ENCODE assay signal across 20 cellular contexts in the genomic region with DNA sequence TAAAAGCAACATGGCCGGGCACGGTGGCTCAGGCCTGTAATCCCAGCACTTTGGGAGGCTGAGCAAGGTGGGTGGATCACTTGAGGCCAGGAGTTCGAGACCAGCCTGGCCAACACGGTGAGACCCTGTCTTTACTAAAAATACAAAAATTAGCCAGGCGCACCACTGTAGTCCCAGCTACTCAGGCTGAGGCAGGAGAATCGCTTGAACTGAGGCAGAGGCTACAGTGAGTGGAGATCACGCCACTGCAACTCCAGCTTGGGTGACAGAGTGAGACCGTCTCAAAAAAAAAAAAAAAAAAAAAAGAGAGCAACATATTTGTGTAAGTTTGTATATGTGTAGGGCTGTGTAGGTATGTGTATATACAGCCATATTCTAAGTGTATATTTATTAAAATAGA. TPM values are rescaled to one million over a fixed set of nuclear protein-coding genes. Genes with fewer than 3 reads are reported as not detected.
A peak's percentile ranks its signal among the peaks of the same experiment; 100 is the strongest.
DNase-seq lines count a peak whose midpoint lies in the region; ATAC-seq, FAIRE-seq and TF ChIP-seq lines count a peak whose summit lies in the region.
"Had no signal": no experiment of that assay in that cellular context is flagged by ENCODE, and none has a peak within 500 bp of the region (broad histone marks: within the 10 kb centered on the region; RNA-seq: fewer than 3 reads in every experiment).

No MANE protein-coding gene starts in this region.

- no peaks in the 10 kb centered on the region for H3K9me3 ChIP-seq in K562 (replicated peaks; ENCODE audit: control insufficient read depth, insufficient read depth, low read depth, low read length)
- H3K9me3 ChIP-seq: heart left ventricle, MG63, Peyer's patch, thyroid gland had no signal

- no peaks in the 10 kb centered on the region for H3K27me3 Mint-ChIP-seq in natural killer cell treated with Interleukin-12 subunit alpha and Interleukin-12 subunit beta and Interleukin-15 and Interleukin-18, amount 100 ng/mL, for 72 hours
- H3K27me3 Mint-ChIP-seq in natural killer cell (ENCODE audit: low read depth in 2 of 2) (no peaks in the 10 kb centered on the region), IgD-negative memory B cell (no peaks in the 10 kb centered on the region)
- no peaks in the 10 kb centered on the region for H3K27me3 Mint-ChIP-seq in stimulated activated naive B cell treated with anti-CD40 and anti-IgM and Interleukin-4, amounts not matched to agents 10 μg/mL and 1 μg/mL and 100 μg/mL, for 72 hours
- H3K27me3 Mint-ChIP-seq in activated naive CD4-positive, alpha-beta T cell treated with anti-CD3 and anti-CD28 coated beads for 36 hours (ENCODE audit: low read depth): no peaks in the 10 kb centered on the region
- H3K27me3 Mint-ChIP-seq: activated naive CD4-positive, alpha-beta T cell treated with anti-CD3 and anti-CD28 coated beads, Interleukin-2, amount 10 ng/mL, durations not matched to agents 7 days and 5 days had no signal

- no peak for DNase-seq in natural killer cell treated with Interleukin-12 subunit alpha and Interleukin-12 subunit beta and Interleukin-15 and Interleukin-18, amount 100 ng/mL, for 72 hours (ENCODE audit: low spot score)
- DNase-seq in natural killer cell (no peak), K562 (ENCODE audit: extremely low read depth in 1 of 4, low spot score in 3 of 4) (no peak), 8988T (no peak), NCI-H82 (lab: John Stamatoyannopoulos, UW) (no peak)
- no peak for DNase-seq in stimulated activated naive B cell treated with anti-CD40 and anti-IgM and Interleukin-4, amounts not matched to agents 10 μg/mL and 1 μg/mL and 100 μg/mL, for 72 hours
- DNase-seq in activated naive CD4-positive, alpha-beta T cell treated with anti-CD3 and anti-CD28 coated beads for 36 hours: no peak
- DNase-seq: activated CD4-positive, alpha-beta T cell treated with anti-CD3 and anti-CD28 coated beads for 48 hours; activated naive CD4-positive, alpha-beta T cell treated with anti-CD3 and anti-CD28 coated beads, Interleukin-2, amount 10 ng/mL, durations not matched to agents 7 days and 5 days; H9; heart left ventricle; immature natural killer cell; MG63; NCI-H1694 treated with DMSO at 0.1 percent for 48 hours; NCI-H774; occipital lobe; Peyer's patch; retina; thyroid gland had no signal

- intact Hi-C loops in natural killer cell (cut with micrococcal nuclease): no loop called here
- intact Hi-C loops in K562 (cut with micrococcal nuclease): no loop called here
- intact Hi-C loops in activated naive CD4-positive, alpha-beta T cell treated with anti-CD3 and anti-CD28 coated beads for 36 hours (cut with micrococcal nuclease): no loop called here

- no peaks in the 10 kb centered on the region; a peak in 1 of 5 replicates for H3K4me1 ChIP-seq in K562 (replicated peaks in 1 of 2; ENCODE audit: control insufficient read depth in 2 of 2, insufficient read depth in 2 of 2, low read length in 2 of 2)

- H4K20me1 ChIP-seq in K562 (replicated peaks; ENCODE audit: control insufficient read depth, insufficient read depth, low read length): 0 out of 2 replicates have a peak, but pooled peaks cover 3% of the 10 kb centered on the region

- peak overlapping the region in 1 of 2 donors; percentile 59 for H3K27ac Mint-ChIP-seq in natural killer cell treated with Interleukin-12 subunit alpha and Interleukin-12 subunit beta and Interleukin-15 and Interleukin-18, amount 100 ng/mL, for 72 hours
- no peak overlapping the region for H3K27ac Mint-ChIP-seq in natural killer cell
- peak overlapping the region in 2 of 3 donors; percentile 7 to 59 for H3K27ac Mint-ChIP-seq in IgD-negative memory B cell
- H3K27ac Mint-ChIP-seq in stimulated activated naive B cell treated with anti-CD40 and anti-IgM and Interleukin-4, amounts not matched to agents 10 μg/mL and 1 μg/mL and 100 μg/mL, for 72 hours: peak overlapping the region; percentile 51
- H3K27ac Mint-ChIP-seq in activated naive CD4-positive, alpha-beta T cell treated with anti-CD3 and anti-CD28 coated beads for 36 hours: no peak overlapping the region
- H3K27ac Mint-ChIP-seq: activated naive CD4-positive, alpha-beta T cell treated with anti-CD3 and anti-CD28 coated beads, Interleukin-2, amount 10 ng/mL, durations not matched to agents 7 days and 5 days had no signal

- peak; percentile 30 to 43 for ATAC-seq in natural killer cell treated with Interleukin-12 subunit alpha and Interleukin-12 subunit beta and Interleukin-15 and Interleukin-18, amount 100 ng/mL, for 72 hours
- no peak for ATAC-seq in natural killer cell
- peak; percentile 11; the same call in 2 of the 3 replicates for ATAC-seq in K562
- ATAC-seq in stimulated activated naive B cell treated with anti-CD40 and anti-IgM and Interleukin-4, amounts not matched to agents 10 μg/mL and 1 μg/mL and 100 μg/mL, for 72 hours (replicated peaks): peak in 1 of 2 donors; percentile 18
- ATAC-seq: heart left ventricle had no signal

- H3K9me3 Mint-ChIP-seq in natural killer cell treated with Interleukin-12 subunit alpha and Interleukin-12 subunit beta and Interleukin-15 and Interleukin-18, amount 100 ng/mL, for 72 hours: no peaks in the 10 kb centered on the region
- H3K9me3 Mint-ChIP-seq in natural killer cell (no peaks in the 10 kb centered on the region), IgD-negative memory B cell (no peaks in the 10 kb centered on the region)
- no peaks in the 10 kb centered on the region for H3K9me3 Mint-ChIP-seq in stimulated activated naive B cell treated with anti-CD40 and anti-IgM and Interleukin-4, amounts not matched to agents 10 μg/mL and 1 μg/mL and 100 μg/mL, for 72 hours
- H3K9me3 Mint-ChIP-seq in activated naive CD4-positive, alpha-beta T cell treated with anti-CD3 and anti-CD28 coated beads for 36 hours: no peaks in the 10 kb centered on the region
- H3K9me3 Mint-ChIP-seq: activated naive CD4-positive, alpha-beta T cell treated with anti-CD3 and anti-CD28 coated beads, Interleukin-2, amount 10 ng/mL, durations not matched to agents 7 days and 5 days; H9; immature natural killer cell had no signal

- POLR2A ChIA-PET in K562 (lab: Yijun Ruan, JAX): no interaction called here

- H2AFZ ChIP-seq in K562 (ENCODE audit: low read depth, low read length): no peak overlapping the region

- H3K4me3 ChIP-seq in K562: no peak overlapping the region
- H3K4me3 ChIP-seq: heart left ventricle, MG63, Peyer's patch, thyroid gland had no signal

- TF ChIP-seq EP300 in K562 (IDR thresholded peaks at IDR 0.05; ENCODE audit: low read length): no peak

- TF ChIP-seq RAD21 in K562 (CRISPR knock-in tag; conservative IDR thresholded peaks at IDR 0.05 in 1 of 2, IDR thresholded peaks at IDR 0.05 in 1 of 2): no peak

- CTCF ChIA-PET in K562 (lab: Yijun Ruan, JAX; ENCODE audit: low intra/inter-chr PET ratio): no interaction called here
- CTCF ChIA-PET in activated naive CD4-positive, alpha-beta T cell treated with anti-CD3 and anti-CD28 coated beads for 36 hours (lab: Charles Lee): interaction anchor here (0.7 kb wide), 1 partner anchor 272 kb away, joined by 4 read pairs; no protein-coding TSS in a partner anchor

- TF ChIP-seq CTCF in natural killer cell (IDR thresholded peaks at IDR 0.05): no peak
- TF ChIP-seq CTCF in K562 (IDR thresholded peaks at IDR 0.05 in 2 of 3, conservative IDR thresholded peaks at IDR 0.05 in 1 of 3; ENCODE audit: insufficient read depth in 2 of 3, low read depth in 1 of 3, low read length in 3 of 3): no peak

- TF ChIP-seq POLR2A in K562 (conservative IDR thresholded peaks at IDR 0.05): no peak

- H3K79me2 ChIP-seq in K562 (ENCODE audit: control insufficient read depth, insufficient read depth, low read length): peaks cover 15% of the 10 kb centered on the region

- H3K36me3 Mint-ChIP-seq in natural killer cell treated with Interleukin-12 subunit alpha and Interleukin-12 subunit beta and Interleukin-15 and Interleukin-18, amount 100 ng/mL, for 72 hours: peaks cover 38% of the 10 kb centered on the region
- H3K36me3 Mint-ChIP-seq in natural killer cell (peaks cover 29% of the 10 kb centered on the region), IgD-negative memory B cell (no peaks in the 10 kb centered on the region)
- H3K36me3 Mint-ChIP-seq in stimulated activated naive B cell treated with anti-CD40 and anti-IgM and Interleukin-4, amounts not matched to agents 10 μg/mL and 1 μg/mL and 100 μg/mL, for 72 hours: peaks cover 32 to 41% of the 10 kb centered on the region in 2 donors
- H3K36me3 Mint-ChIP-seq in activated naive CD4-positive, alpha-beta T cell treated with anti-CD3 and anti-CD28 coated beads for 36 hours (ENCODE audit: low read depth): peaks cover 33% of the 10 kb centered on the region

- H3K9ac ChIP-seq in K562 (ENCODE audit: insufficient read depth in 1 of 2, low read depth in 2 of 2, low read length in 2 of 2): no peak overlapping the region

- H3K4me1 Mint-ChIP-seq in natural killer cell treated with Interleukin-12 subunit alpha and Interleukin-12 subunit beta and Interleukin-15 and Interleukin-18, amount 100 ng/mL, for 72 hours (ENCODE audit: low read depth in 2 of 2): peaks cover 19 to 29% of the 10 kb centered on the region in 2 donors
- peaks cover 0 to 18% of the 10 kb centered on the region in 2 donors for H3K4me1 Mint-ChIP-seq in natural killer cell
- H3K4me1 Mint-ChIP-seq in IgD-negative memory B cell: peaks cover 0 to 8% (median 2%) of the 10 kb centered on the region in 3 donors
- H3K4me1 Mint-ChIP-seq in stimulated activated naive B cell treated with anti-CD40 and anti-IgM and Interleukin-4, amounts not matched to agents 10 μg/mL and 1 μg/mL and 100 μg/mL, for 72 hours: peaks cover 10 to 22% of the 10 kb centered on the region in 2 donors
- peaks cover 16% of the 10 kb centered on the region for H3K4me1 Mint-ChIP-seq in activated naive CD4-positive, alpha-beta T cell treated with anti-CD3 and anti-CD28 coated beads for 36 hours (ENCODE audit: low read depth)

- H3K9me1 ChIP-seq in K562 (ENCODE audit: control insufficient read depth, insufficient read depth, low read length): no peaks in the 10 kb centered on the region

- no peaks in the 10 kb centered on the region for H3K27me3 ChIP-seq in K562 (ENCODE audit: control insufficient read depth in 2 of 2, insufficient read depth in 2 of 2, low read length in 2 of 2)
- H3K27me3 ChIP-seq: heart left ventricle, MG63, Peyer's patch, thyroid gland had no signal

- no peak overlapping the region for H3K4me3 Mint-ChIP-seq in natural killer cell treated with Interleukin-12 subunit alpha and Interleukin-12 subunit beta and Interleukin-15 and Interleukin-18, amount 100 ng/mL, for 72 hours
- no peak overlapping the region for H3K4me3 Mint-ChIP-seq in natural killer cell
- no peak overlapping the region for H3K4me3 Mint-ChIP-seq in IgD-negative memory B cell
- no peak overlapping the region for H3K4me3 Mint-ChIP-seq in stimulated activated naive B cell treated with anti-CD40 and anti-IgM and Interleukin-4, amounts not matched to agents 10 μg/mL and 1 μg/mL and 100 μg/mL, for 72 hours
- no peak overlapping the region for H3K4me3 Mint-ChIP-seq in activated naive CD4-positive, alpha-beta T cell treated with anti-CD3 and anti-CD28 coated beads for 36 hours
- H3K4me3 Mint-ChIP-seq: activated naive CD4-positive, alpha-beta T cell treated with anti-CD3 and anti-CD28 coated beads, Interleukin-2, amount 10 ng/mL, durations not matched to agents 7 days and 5 days; H9; immature natural killer cell had no signal

- FAIRE-seq in K562 (lab: Jason Lieb, UNC): no peak

- BruUV-seq in K562 (replicated peaks; lab: Mats Ljungman, UMichigan): TSS peak; percentile 23

- H3K36me3 ChIP-seq in K562 (ENCODE audit: control insufficient read depth, insufficient read depth, low read length): peaks cover 58% of the 10 kb centered on the region

- in situ Hi-C loops in K562 (cut with MboI): no loop called here

- no peak overlapping the region for H3K4me2 ChIP-seq in K562 (ENCODE audit: insufficient read depth, low read length)

- H3K27ac ChIP-seq in K562 (ENCODE audit: extremely low read depth, low read depth, low read length): no peak overlapping the region
- H3K27ac ChIP-seq: heart left ventricle, Peyer's patch, thyroid gland had no signal

- 63% methylated on average over 3 of the region's 8 CpGs for WGBS in K562 (ENCODE audit: insufficient coverage, low coverage, missing lambda C conversion rate)

RNA-seq across cellular contexts. Expression of gene RPS6, which starts 7.5 kb away (rescaled TPM):
- 1,000 to 10,000 TPM; 1,327 to 1,852 TPM for total RNA-seq in natural killer cell treated with Interleukin-12 subunit alpha and Interleukin-12 subunit beta and Interleukin-15 and Interleukin-18, amount 100 ng/mL, for 72 hours
- total RNA-seq in natural killer cell (1,000 to 10,000 TPM; 1,207 to 1,412 (median 1,371) TPM), K562 (2014; rRNA removed) (1,560 and 1,759 TPM in 2 replicates), K562 (2014; rRNA removed; fragmentation: Illumina TruSeq; extraction: Trizol) (1,875 and 2,117 TPM in 2 replicates), K562 (2015; rRNA removed; fragmentation: Illumina TruSeq; extraction: Trizol) (1,547 and 1,618 TPM in 2 replicates), K562 (2021) (1,828 and 2,031 TPM in 2 replicates)
- polyA plus RNA-seq in IgD-negative memory B cell (3,354 TPM), K562 (2011; rRNA removed) (2,026 and 2,185 TPM in 2 replicates), K562 (2014; fragmentation: Illumina TruSeq; extraction: Trizol) (1,696 and 2,068 TPM in 2 replicates), K562 (2014; fragmentation: Nextera tagmentation; extraction: Ambion mirVana) (1,000 to 10,000 TPM; 2,704 to 2,780 TPM), K562 (2014; rRNA removed) (1,891 and 2,172 TPM in 2 replicates)
- 254 and 444 TPM in 2 replicates for total RNA-seq in K562 (2011; cell fraction: chromatin; rRNA removed; ENCODE audit: low replicate concordance)
- total RNA-seq in K562 (2011; cell fraction: nucleolus; rRNA removed): 264 and 294 TPM in 2 replicates
- 425 and 658 TPM in 2 replicates for total RNA-seq in K562 (2011; cell fraction: nucleoplasm; rRNA removed)
- polyA plus RNA-seq in K562 (2011; cell fraction: cytosol; rRNA removed): 623 and 1,163 TPM in 2 replicates
- polyA plus RNA-seq in K562 (2011; cell fraction: nucleus; rRNA removed): 414 and 753 TPM in 2 replicates
- polyA plus RNA-seq in K562 (2012): 1,569 and 2,256 TPM in 2 replicates
- polyA minus RNA-seq in K562 (2011; rRNA and poly(A)+ RNA removed): 1,346 and 1,378 TPM in 2 replicates
- polyA minus RNA-seq in K562 (2011; cell fraction: cytosol; rRNA and poly(A)+ RNA removed): 320 and 414 TPM in 2 replicates
- 194 and 348 TPM in 2 replicates for polyA minus RNA-seq in K562 (2011; cell fraction: nucleus; rRNA and poly(A)+ RNA removed)
- total RNA-seq in activated naive CD4-positive, alpha-beta T cell treated with anti-CD3 and anti-CD28 coated beads for 36 hours: 1,000 to 10,000 TPM; 4,224 to 4,246 TPM

RNA-seq across cellular contexts. Expression of gene ACER2, which starts 36.2 kb away (rescaled TPM):
- 1 to 10 TPM in 1 of 2 donors, under 1 TPM in 1; 0.90 to 2.6 TPM for total RNA-seq in natural killer cell treated with Interleukin-12 subunit alpha and Interleukin-12 subunit beta and Interleukin-15 and Interleukin-18, amount 100 ng/mL, for 72 hours
- 1 to 10 TPM in 2 of 3 donors, under 1 TPM in 1; 0.61 to 1.3 (median 1.2) TPM for total RNA-seq in natural killer cell
- 0.85 TPM for polyA plus RNA-seq in IgD-negative memory B cell
- total RNA-seq in K562 (2011; cell fraction: chromatin; rRNA removed; ENCODE audit: low replicate concordance): 7.6 and 8.6 TPM in 2 replicates
- total RNA-seq in K562 (2011; cell fraction: nucleolus; rRNA removed): 8.7 and 9.3 TPM in 2 replicates
- 10.0 and 10.5 TPM in 2 replicates for total RNA-seq in K562 (2011; cell fraction: nucleoplasm; rRNA removed)
- total RNA-seq in K562 (2014; rRNA removed): 1.7 and 2.4 TPM in 2 replicates
- 3.5 and 3.7 TPM in 2 replicates for total RNA-seq in K562 (2014; rRNA removed; fragmentation: Illumina TruSeq; extraction: Trizol)
- total RNA-seq in K562 (2015; rRNA removed; fragmentation: Illumina TruSeq; extraction: Trizol): 3.5 and 3.7 TPM in 2 replicates
- total RNA-seq in K562 (2021): 3.4 TPM in 2 replicates
- polyA plus RNA-seq in K562 (2011; rRNA removed): 4.6 and 4.8 TPM in 2 replicates
- 3.8 and 4.4 TPM in 2 replicates for polyA plus RNA-seq in K562 (2011; cell fraction: cytosol; rRNA removed)
- 2.2 and 2.6 TPM in 2 replicates for polyA plus RNA-seq in K562 (2011; cell fraction: nucleus; rRNA removed)
- 1.9 and 2.3 TPM in 2 replicates for polyA plus RNA-seq in K562 (2012)
- 3.0 TPM in 2 replicates for polyA plus RNA-seq in K562 (2014; fragmentation: Illumina TruSeq; extraction: Trizol)
- under 1 TPM; 0.17 to 0.23 TPM for polyA plus RNA-seq in K562 (2014; fragmentation: Nextera tagmentation; extraction: Ambion mirVana)
- polyA plus RNA-seq in K562 (2014; rRNA removed): 2.1 and 3.4 TPM in 2 replicates
- 11.8 and 12.1 TPM in 2 replicates for polyA minus RNA-seq in K562 (2011; rRNA and poly(A)+ RNA removed)
- polyA minus RNA-seq in K562 (2011; cell fraction: cytosol; rRNA and poly(A)+ RNA removed): 2.3 and 6.5 TPM in 2 replicates
- 1.8 and 2.8 TPM in 2 replicates for polyA minus RNA-seq in K562 (2011; cell fraction: nucleus; rRNA and poly(A)+ RNA removed)
- 1 to 10 TPM; 2.0 to 2.2 TPM for total RNA-seq in activated naive CD4-positive, alpha-beta T cell treated with anti-CD3 and anti-CD28 coated beads for 36 hours

Comparison
In these comparisons a context has a peak if more than half of its experiments do, and no peak if none do; other contexts are left out.
1. ATAC-seq: peak in natural killer cell treated with Interleukin-12 subunit alpha and Interleukin-12 subunit beta and Interleukin-15 and Interleukin-18, amount 100 ng/mL, for 72 hours (2 of 2) and K562 (single experiment); none in natural killer cell (0 of 3).
2. H3K27ac Mint-ChIP-seq: peak in IgD-negative memory B cell (2 of 3) and stimulated activated naive B cell treated with anti-CD40 and anti-IgM and Interleukin-4, amounts not matched to agents 10 μg/mL and 1 μg/mL and 100 μg/mL, for 72 hours (single experiment); none in natural killer cell (0 of 2) and activated naive CD4-positive, alpha-beta T cell treated with anti-CD3 and anti-CD28 coated beads for 36 hours (single experiment).